ENCODE assay signal across 8 cellular contexts in genomic region chr4:53365121-53365485, GRCh38. TPM values are rescaled to one million over a fixed set of nuclear protein-coding genes. Genes with fewer than 3 reads are reported as not detected.
DNase-seq lines count a peak whose midpoint lies in the region; ATAC-seq and TF ChIP-seq lines count a peak whose summit lies in the region.

No MANE protein-coding gene starts in this region.

- H3K79me2 ChIP-seq in parathyroid adenoma: no peaks in the 10 kb centered on the region

- H3K9ac ChIP-seq in parathyroid adenoma: no peak overlapping the region

- peak overlapping the region; percentile 93 for H3K4me3 ChIP-seq in Jurkat, Clone E6-1 (ENCODE audit: low read length)
- peak overlapping the region; percentile 81 for H3K4me3 ChIP-seq in WERI-Rb-1 (ENCODE audit: low read depth, low read length)
- peak overlapping the region; percentile 74 to 81 for H3K4me3 ChIP-seq in gastroesophageal sphincter
- H3K4me3 ChIP-seq in parathyroid adenoma (ENCODE audit: low read depth, low read length): peak overlapping the region; percentile 71

- peaks cover 0 to 42% (median 13%) of the 10 kb centered on the region in 3 donors for H3K4me1 ChIP-seq in gastroesophageal sphincter
- H3K4me1 ChIP-seq in parathyroid adenoma: no peaks in the 10 kb centered on the region

- no peak for DNase-seq in Jurkat, Clone E6-1 (ENCODE audit: low read depth, low spot score)
- no peak for DNase-seq in WERI-Rb-1
- DNase-seq in NCI-H345 (lab: John Stamatoyannopoulos, UW): no peak
- no peak for DNase-seq in dedifferentiated amniotic fluid mesenchymal stem cell (ENCODE audit: extremely low spot score)

- TF ChIP-seq CTCF in C4-2B (conservative IDR thresholded peaks at IDR 0.05) (no peak), WERI-Rb-1 (IDR thresholded peaks at IDR 0.05; ENCODE audit: low read depth, low read length) (no peak), gastroesophageal sphincter (IDR thresholded peaks at IDR 0.05) (no peak), parathyroid adenoma (IDR thresholded peaks at IDR 0.05) (no peak)

- peak overlapping the region; percentile 62 for H3K27ac ChIP-seq in C4-2B
- H3K27ac ChIP-seq in WERI-Rb-1: no peak overlapping the region
- peak overlapping the region in 3 of 4 donors; percentile 73 to 75 (median 73) for H3K27ac ChIP-seq in gastroesophageal sphincter
- no peak overlapping the region for H3K27ac ChIP-seq in parathyroid adenoma

- H3K27me3 ChIP-seq in WERI-Rb-1 (ENCODE audit: insufficient read depth, low read depth, severe bottlenecking): no peaks in the 10 kb centered on the region
- H3K27me3 ChIP-seq in gastroesophageal sphincter: peaks cover 16% of the 10 kb centered on the region
- no peaks in the 10 kb centered on the region for H3K27me3 ChIP-seq in parathyroid adenoma (ENCODE audit: control insufficient read depth, insufficient read depth, low read length)

- no peaks in the 10 kb centered on the region for H3K36me3 ChIP-seq in WERI-Rb-1
- no peaks in the 10 kb centered on the region for H3K36me3 ChIP-seq in gastroesophageal sphincter
- no peaks in the 10 kb centered on the region for H3K36me3 ChIP-seq in parathyroid adenoma (ENCODE audit: control insufficient read depth, insufficient read depth, low read length)

- WGBS in gastroesophageal sphincter (ENCODE audit: low coverage in 1 of 2), 2 donors: 0% methylated on average over 5 of the region's 8 CpGs

- peak overlapping the region; percentile 92 for H3K4me2 ChIP-seq in parathyroid adenoma (ENCODE audit: low read length)

- no peak for TF ChIP-seq POLR2A in gastroesophageal sphincter (IDR thresholded peaks at IDR 0.05)

- no peak for TF ChIP-seq EP300 in gastroesophageal sphincter (IDR thresholded peaks at IDR 0.05)

- peak overlapping the region; percentile 94 for H2AFZ ChIP-seq in parathyroid adenoma

- H3K9me3 ChIP-seq in WERI-Rb-1 (ENCODE audit: severe bottlenecking) (no peaks in the 10 kb centered on the region), gastroesophageal sphincter (no peaks in the 10 kb centered on the region), parathyroid adenoma (ENCODE audit: control insufficient read depth, low read length) (no peaks in the 10 kb centered on the region)

- ATAC-seq in GM19467 (IDR thresholded peaks at IDR 0.05; ENCODE audit: unreplicated experiment) (peak; percentile 12), gastroesophageal sphincter (no peak)

RNA-seq across cellular contexts. Expression of gene SCFD2, which starts 0.8 kb away (rescaled TPM):
- 17.4 TPM for polyA plus RNA-seq in Jurkat, Clone E6-1 (2012; ENCODE audit: insufficient read depth, insufficient read length)
- total RNA-seq in gastroesophageal sphincter: 10 to 100 TPM in 3 of 4 donors, 1 to 10 TPM in 1; 8.9 to 17.6 (median 14.6) TPM

RNA-seq across cellular contexts. Expression of gene FIP1L1, which starts 12.3 kb away (rescaled TPM):
- polyA plus RNA-seq in Jurkat, Clone E6-1 (2012; ENCODE audit: insufficient read depth, insufficient read length): 112 TPM
- 10 to 100 TPM; 40.8 to 56.4 (median 43.8) TPM for total RNA-seq in gastroesophageal sphincter

Comparison
In these comparisons a context has a peak if more than half of its experiments do, and no peak if none do; other contexts are left out.
1. H3K27ac ChIP-seq: peak in C4-2B (single experiment) and gastroesophageal sphincter (3 of 4); none in WERI-Rb-1 (single experiment) and parathyroid adenoma (single experiment).
2. Peak in every context shown above with its lines, with median percentiles within 50 percentile points of each other: H3K4me3 ChIP-seq.